In the genomic region with DNA sequence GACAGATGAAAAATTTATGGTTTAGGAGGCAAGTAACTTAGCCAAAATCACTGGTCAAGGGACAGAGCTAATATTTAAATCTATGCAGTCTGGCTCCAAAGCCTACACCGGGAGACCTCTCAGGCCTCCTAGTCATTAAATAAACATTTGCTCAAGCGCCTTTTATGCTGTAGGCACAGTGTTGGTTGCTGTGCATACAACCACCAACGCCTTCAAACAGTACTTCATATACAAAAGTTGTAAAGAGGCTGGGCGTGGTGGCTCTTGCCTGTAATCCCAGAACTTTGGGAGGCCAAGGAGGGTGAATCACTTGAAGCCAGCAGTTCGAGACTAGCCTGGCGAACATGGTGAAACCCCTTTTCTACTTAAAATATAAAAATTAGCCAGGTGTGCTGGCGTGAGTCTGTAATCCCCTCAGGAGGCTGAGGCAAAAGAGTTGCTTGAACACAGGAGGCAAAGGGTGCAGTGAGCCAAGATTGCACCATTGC, we compare ENCODE assay signal across 14 cellular contexts.
A peak's percentile ranks its signal among the peaks of the same experiment; 100 is the strongest.
DNase-seq lines count a peak whose midpoint lies in the region; ATAC-seq and TF ChIP-seq lines count a peak whose summit lies in the region.
"Had no signal": no experiment of that assay in that cellular context is flagged by ENCODE, and none has a peak within 500 bp of the region (broad histone marks: within the 10 kb centered on the region; RNA-seq: fewer than 3 reads in every experiment).

No MANE protein-coding gene starts in this region.

- H3K36me3 ChIP-seq in osteoblast (ENCODE audit: insufficient read depth, low read length) = no peaks in the 10 kb centered on the region
- H3K36me3 ChIP-seq: cardiac muscle cell, prostate gland had no signal

- H3K9me3 ChIP-seq in osteoblast (ENCODE audit: low read depth, low read length) = no peaks in the 10 kb centered on the region
- H3K9me3 ChIP-seq: prostate gland had no signal

- H3K4me3 ChIP-seq in osteoblast (ENCODE audit: insufficient read depth, low read length) = no peak overlapping the region
- H3K4me3 ChIP-seq: cardiac muscle cell, prostate gland had no signal

- H4K20me1 ChIP-seq in osteoblast (ENCODE audit: insufficient read depth, low read length) = no peaks in the 10 kb centered on the region

- ATAC-seq in HG02759 (IDR thresholded peaks at IDR 0.05; ENCODE audit: unreplicated experiment) = no peak
- no peak for ATAC-seq in GM18519 (IDR thresholded peaks at IDR 0.05; ENCODE audit: low FRiP score, unreplicated experiment)

- H2AFZ ChIP-seq in osteoblast (ENCODE audit: low read length) = no peak overlapping the region

- peak overlapping the region; percentile 3 for H3K4me2 ChIP-seq in osteoblast (ENCODE audit: insufficient read depth, low read length)

- H3K4me1 ChIP-seq in osteoblast (ENCODE audit: insufficient read depth, low read length) = peaks cover 37% of the 10 kb centered on the region
- H3K4me1 ChIP-seq: prostate gland had no signal

- peak overlapping the region; percentile 44 for H3K27ac ChIP-seq in osteoblast (ENCODE audit: low read depth, low read length)
- H3K27ac ChIP-seq: cardiac muscle cell, prostate gland had no signal

- no peaks in the 10 kb centered on the region for H3K27me3 ChIP-seq in osteoblast (ENCODE audit: insufficient read depth, low read length)
- H3K27me3 ChIP-seq: cardiac muscle cell had no signal

- DNase-seq in ELR (ENCODE audit: low read depth) (peak; percentile 61), NCI-H510A treated with DMSO at 0.1 percent for 48 hours (lab: John Stamatoyannopoulos, UW) (peak; percentile 30), dedifferentiated amniotic fluid mesenchymal stem cell (ENCODE audit: extremely low spot score) (peak; percentile 14), osteoblast (ENCODE audit: insufficient read length, low spot score, missing footprints) (peak; percentile 64), mesenteric fat pad (ENCODE audit: low spot score) (no peak), NCI-H187 (lab: John Stamatoyannopoulos, UW) (no peak)
- DNase-seq: activated effector memory CD4-positive, alpha-beta T cell treated with anti-CD3 and anti-CD28 coated beads, Interleukin-2, amount 50 U/mL, for 16 hours; CD4-positive, CD25-positive, alpha-beta regulatory T cell; erythroblast; stimulated activated naive CD4-positive, alpha-beta T cell treated with Interleukin-2 at 50 U/mL for 16 hours had no signal

- no peak for TF ChIP-seq CTCF in osteoblast (IDR thresholded peaks at IDR 0.05; ENCODE audit: extremely low read depth, low read depth, low read length)

- H3K79me2 ChIP-seq in osteoblast (ENCODE audit: insufficient read depth, low read length) = no peaks in the 10 kb centered on the region

Comparison
In these comparisons a context has a peak if more than half of its experiments do, and no peak if none do; other contexts are left out.
1. DNase-seq: peak in ELR (single experiment), NCI-H510A treated with DMSO at 0.1 percent for 48 hours (single experiment), dedifferentiated amniotic fluid mesenchymal stem cell (single experiment) and osteoblast (single experiment); none in mesenteric fat pad (single experiment) and NCI-H187 (0 of 2).